9 cellular contexts compared by ENCODE assay signal in genomic region chr2:110449127-110449947, GRCh38. TPM values are rescaled to one million over a fixed set of nuclear protein-coding genes. Genes with fewer than 3 reads are reported as not detected.
DNase-seq lines count a peak whose midpoint lies in the region; ATAC-seq and TF ChIP-seq lines count a peak whose summit lies in the region.
"Not testable (repeated sequence)": the region's sequence is repeated elsewhere in the genome, so short reads cannot be mapped to it uniquely, and the experiment has no call there.
"Had no signal": no experiment of that assay in that cellular context is flagged by ENCODE, and none has a peak within 500 bp of the region (broad histone marks: within the 10 kb centered on the region; RNA-seq: fewer than 3 reads in every experiment).

No MANE protein-coding gene starts in this region.

- peak; percentile 68 for ATAC-seq in HCT116
- peak; percentile 90 for ATAC-seq in RWPE2 (ENCODE audit: low read depth)
- peak; percentile 94 for ATAC-seq in body of pancreas
- peak; percentile 71 for ATAC-seq in Right ventricle myocardium inferior
- ATAC-seq in right cardiac atrium: peak; percentile 84 to 89
- peak; percentile 77 to 87 for ATAC-seq in lower lobe of right lung
- ATAC-seq in sciatic nerve: peak; percentile 59
- peak; percentile 80 for ATAC-seq in aorta (ENCODE audit: low FRiP score)

- H3K4me2 ChIP-seq in HCT116 (ENCODE audit: low read length): not testable (repeated sequence)

- not testable (repeated sequence) for H4K20me1 ChIP-seq in HCT116 (ENCODE audit: insufficient read depth)

- H3K4me1 ChIP-seq in HCT116 (ENCODE audit: control insufficient read depth in 1 of 2, insufficient read depth in 2 of 2, low read length in 2 of 2); RWPE2 (ENCODE audit: insufficient read depth, poor library complexity, severe bottlenecking); body of pancreas; right cardiac atrium (ENCODE audit: control insufficient read depth, insufficient read depth, low read length); lower lobe of right lung; aorta (ENCODE audit: control insufficient read depth in 1 of 2, insufficient read depth in 2 of 2, low read length in 2 of 2): not testable (repeated sequence)

- H3K9ac ChIP-seq in HCT116 (ENCODE audit: low read length): not testable (repeated sequence)

- CTCF ChIA-PET in HCT116 (lab: Charles Lee): not testable (repeated sequence)

- not testable (repeated sequence) for H3K9me2 ChIP-seq in HCT116 (ENCODE audit: insufficient read depth)

- not testable (repeated sequence) for BruUV-seq in HCT116 (replicated peaks; lab: Mats Ljungman, UMichigan)

- not testable (repeated sequence) for TF ChIP-seq CTCF in HCT116 (IDR thresholded peaks at IDR 0.05 in 2 of 3, conservative IDR thresholded peaks at IDR 0.05 in 1 of 3; ENCODE audit: borderline replicate concordance in 1 of 3, insufficient read depth in 1 of 3, low read depth in 2 of 3, low read length in 2 of 3); RWPE2 (IDR thresholded peaks at IDR 0.05; ENCODE audit: poor library complexity, severe bottlenecking); body of pancreas (IDR thresholded peaks at IDR 0.05); lower lobe of right lung (IDR thresholded peaks at IDR 0.05)

- intact Hi-C loops in HCT116 (cut with micrococcal nuclease); body of pancreas (cut with DNase I); Right ventricle myocardium inferior (cut with DNase I); right cardiac atrium (cut with DNase I); lower lobe of right lung (cut with DNase I); sciatic nerve (cut with DNase I); aorta (cut with DNase I): not testable (repeated sequence)

- RAD21 ChIA-PET in HCT116 (lab: Charles Lee; ENCODE audit: low non-redundant PET in 1 of 2, low total read pairs in 2 of 2, uncharacterized antibody in 2 of 2, unreplicated experiment in 2 of 2): not testable (repeated sequence)

- POLR2A ChIA-PET in HCT116 (lab: Charles Lee): not testable (repeated sequence)

- not testable (repeated sequence) for H3K4me3 ChIP-seq in HCT116 (replicated peaks in 1 of 2; ENCODE audit: low read depth in 1 of 2, low read length in 2 of 2); RWPE2 (ENCODE audit: severe bottlenecking); body of pancreas; right cardiac atrium (ENCODE audit: low read length); lower lobe of right lung; aorta (ENCODE audit: low read length in 2 of 2)

- no CpG with 5 or more reads among the region's 7 CpGs for WGBS in body of pancreas, 2 donors
- WGBS in right cardiac atrium: no CpG with 5 or more reads among the region's 7 CpGs
- no CpG with 5 or more reads among the region's 7 CpGs for WGBS in aorta, 2 donors

- not testable (repeated sequence) for H2AFZ ChIP-seq in HCT116 (ENCODE audit: low read depth, low read length, poor library complexity, severe bottlenecking)

- not testable (repeated sequence) for TF ChIP-seq RAD21 in HCT116 (IDR thresholded peaks at IDR 0.05; ENCODE audit: low read depth)

- DNase-seq in HCT116 (ENCODE audit: low read depth, low spot score); RWPE2 (ENCODE audit: low spot score); body of pancreas; Right ventricle myocardium inferior (ENCODE audit: missing footprints); right cardiac atrium; lower lobe of right lung; sciatic nerve (ENCODE audit: low spot score); aorta: not testable (repeated sequence)

- H3K9me3 ChIP-seq in HCT116 (ENCODE audit: control insufficient read depth in 1 of 2, insufficient read depth in 1 of 2, low read depth in 1 of 2, low read length in 2 of 2); RWPE2 (ENCODE audit: severe bottlenecking); body of pancreas; right cardiac atrium (ENCODE audit: control insufficient read depth, low read length); lower lobe of right lung; aorta (ENCODE audit: control insufficient read depth, low read length): not testable (repeated sequence)

- H3K27me3 ChIP-seq in HCT116 (ENCODE audit: insufficient read depth, low read length); RWPE2 (ENCODE audit: insufficient read depth, poor library complexity, severe bottlenecking); body of pancreas; right cardiac atrium (ENCODE audit: control insufficient read depth, insufficient read depth); lower lobe of right lung (ENCODE audit: low read depth); aorta (ENCODE audit: control insufficient read depth in 1 of 2, insufficient read depth in 2 of 2, low read length in 1 of 2): not testable (repeated sequence)

- H3K79me2 ChIP-seq in HCT116 (ENCODE audit: insufficient read depth, low read length): not testable (repeated sequence)

- H3K36me3 ChIP-seq in HCT116 (ENCODE audit: control insufficient read depth in 1 of 2, insufficient read depth in 2 of 2, low read length in 2 of 2); RWPE2 (ENCODE audit: low read depth); body of pancreas (replicated peaks in 1 of 2; ENCODE audit: insufficient read depth in 1 of 2, low read depth in 2 of 2); lower lobe of right lung; aorta (ENCODE audit: control insufficient read depth in 1 of 2, insufficient read depth in 2 of 2, low read length in 1 of 2): not testable (repeated sequence)

- TF ChIP-seq POLR2A in HCT116 (IDR thresholded peaks at IDR 0.05; ENCODE audit: borderline replicate concordance, extremely low read depth, insufficient read depth, insufficient read length); body of pancreas (IDR thresholded peaks at IDR 0.05): not testable (repeated sequence)

- not testable (repeated sequence) for H3K27ac ChIP-seq in HCT116 (ENCODE audit: low read depth, low read length); RWPE2 (ENCODE audit: poor library complexity, severe bottlenecking); body of pancreas; right cardiac atrium (ENCODE audit: low read length); lower lobe of right lung; aorta (ENCODE audit: low read depth in 1 of 2, low read length in 2 of 2)

RNA-seq across cellular contexts. Expression of gene LIMS4, which starts 23.3 kb away (rescaled TPM):
- total RNA-seq in HCT116 (2021; ENCODE audit: unreplicated experiment) (1.1 TPM), body of pancreas (1 to 10 TPM in 1 of 2 donors, not detected in 1; 8.3 TPM), Right ventricle myocardium inferior (3.7 TPM), right cardiac atrium (1 to 10 TPM; 1.4 to 3.4 (median 2.9) TPM), lower lobe of right lung (1.1 TPM), sciatic nerve (2.2 TPM), aorta (10 to 100 TPM; 16.0 to 22.4 TPM)
- polyA plus RNA-seq in HCT116 (2012): 0.04 and 0.44 TPM in 2 replicates
- polyA plus RNA-seq in right cardiac atrium (2.2 TPM), aorta (10 to 100 TPM; 17.3 to 69.1 TPM)
- total RNA-seq: GM23248 had no signal
